In genomic region chr6:5084192-5084786, GRCh38 we compare ENCODE assay signal across 8 cellular contexts.
DNase-seq lines count a peak whose midpoint lies in the region; ATAC-seq and TF ChIP-seq lines count a peak whose summit lies in the region.

No MANE protein-coding gene starts in this region.

- H3K4me3 ChIP-seq in iPS-18c (ENCODE audit: insufficient read depth, low read depth, low read length) = peak overlapping the region; percentile 67

- ATAC-seq in HG02798 (IDR thresholded peaks at IDR 0.05; ENCODE audit: poor library complexity, unreplicated experiment) = peak; percentile 44
- ATAC-seq in stimulated activated naive CD8-positive, alpha-beta T cell treated with anti-CD3 and anti-CD28 coated beads, Interleukin-15, Interleukin-2, amounts not matched to agents 100 U/mL and 50 U/mL, for 24 hours = peak; percentile 24

- H3K36me3 Mint-ChIP-seq in activated naive CD8-positive, alpha-beta T cell = peaks cover 2% of the 10 kb centered on the region

- H3K27me3 Mint-ChIP-seq in activated naive CD8-positive, alpha-beta T cell = peaks cover 20% of the 10 kb centered on the region

- in situ Hi-C loops in GM13976 (cut with MboI; ENCODE audit: low sequenced_read_pairs, unreplicated experiment) = no loop called here

- no peak overlapping the region for H3K27ac Mint-ChIP-seq in activated naive CD8-positive, alpha-beta T cell

- peak overlapping the region; percentile 82 for H3K4me3 Mint-ChIP-seq in activated naive CD8-positive, alpha-beta T cell

- peaks cover 2% of the 10 kb centered on the region for H3K4me1 Mint-ChIP-seq in activated naive CD8-positive, alpha-beta T cell (ENCODE audit: low read depth)

- peaks cover 4% of the 10 kb centered on the region for H3K9me3 ChIP-seq in iPS-18c (ENCODE audit: control insufficient read depth, insufficient read depth, low read length)

- no peak for TF ChIP-seq CTCF in GM13976 (IDR thresholded peaks at IDR 0.05; ENCODE audit: borderline replicate concordance, control extremely low read depth, extremely low read depth, insufficient read depth, missing control alignments)

- no peaks in the 10 kb centered on the region for H3K9me3 Mint-ChIP-seq in activated naive CD8-positive, alpha-beta T cell (ENCODE audit: low read depth)

- DNase-seq in GM13976 (ENCODE audit: low spot score) (peak; percentile 74), NCI-H82 treated with DMSO at 0.1 percent for 48 hours (lab: John Stamatoyannopoulos, UW; ENCODE audit: unreplicated experiment) (no peak), T1000 (lab: John Stamatoyannopoulos, UW) (no peak), DMS 273 treated with DMSO at 0.1 percent for 48 hours (lab: John Stamatoyannopoulos, UW) (no peak)
- DNase-seq in stimulated activated naive CD8-positive, alpha-beta T cell treated with anti-CD3 and anti-CD28 coated beads, Interleukin-15, Interleukin-2, amounts not matched to agents 100 U/mL and 50 U/mL, for 24 hours = peak; percentile 8

Comparison
In these comparisons a context has a peak if more than half of its experiments do, and no peak if none do; other contexts are left out.
1. DNase-seq: peak in GM13976 (single experiment) and stimulated activated naive CD8-positive, alpha-beta T cell treated with anti-CD3 and anti-CD28 coated beads, Interleukin-15, Interleukin-2, amounts not matched to agents 100 U/mL and 50 U/mL, for 24 hours (single experiment); none in NCI-H82 treated with DMSO at 0.1 percent for 48 hours (single experiment), T1000 (single experiment) and DMS 273 treated with DMSO at 0.1 percent for 48 hours (single experiment).